In genomic region chr14:105415481-105416428, GRCh38 we compare ENCODE assay signal across 9 cellular contexts. TPM values are rescaled to one million over a fixed set of nuclear protein-coding genes. Genes with fewer than 3 reads are reported as not detected.
DNase-seq lines count a peak whose midpoint lies in the region; ATAC-seq and TF ChIP-seq lines count a peak whose summit lies in the region.
"Had no signal": no experiment of that assay in that cellular context is flagged by ENCODE, and none has a peak within 500 bp of the region (broad histone marks: within the 10 kb centered on the region; RNA-seq: fewer than 3 reads in every experiment).

No MANE protein-coding gene starts in this region.

- CTCF ChIA-PET in PC-9 (lab: Charles Lee), result no interaction called here

- H3K9ac ChIP-seq in DND-41 (ENCODE audit: low read depth, low read length), result peak overlapping the region; percentile 73

- intact Hi-C loops in PC-9 (cut with micrococcal nuclease; ENCODE audit: unreplicated experiment), result loop anchor here (5.0 kb wide), 1 partner anchor 52 kb away; no protein-coding TSS in a partner anchor

- H3K4me2 ChIP-seq in DND-41 (ENCODE audit: insufficient read depth, low read length), result peak overlapping the region; percentile 88
- H3K4me2 ChIP-seq in PC-9, result peak overlapping the region; percentile 52

- H4K20me1 ChIP-seq in DND-41 (ENCODE audit: insufficient read depth, low read length) (peaks cover 3% of the 10 kb centered on the region), PC-9 (ENCODE audit: insufficient read depth) (no peaks in the 10 kb centered on the region)

- no peak for TF ChIP-seq CTCF in DND-41 (IDR thresholded peaks at IDR 0.05; ENCODE audit: borderline replicate concordance, extremely low read depth, low read length, poor library complexity, severe bottlenecking)
- TF ChIP-seq CTCF in PC-9 (conservative IDR thresholded peaks at IDR 0.05), result no peak
- no peak for TF ChIP-seq CTCF in epithelial cell of proximal tubule (conservative IDR thresholded peaks at IDR 0.05; ENCODE audit: low read depth, low read length)

- peaks cover 28% of the 10 kb centered on the region for H3F3A ChIP-seq in PC-9 (ENCODE audit: insufficient read depth, low read depth)

- DNase-seq in DND-41 (no peak), PC-9 (no peak), epithelial cell of proximal tubule (ENCODE audit: low read depth) (no peak), retina (peak; percentile 30), mucosa of gallbladder (ENCODE audit: low spot score) (no peak), C1 segment of cervical spinal cord (lab: John Stamatoyannopoulos, UW) (no peak)
- DNase-seq: NCI-H2029 treated with DMSO at 0.1 percent for 48 hours had no signal

- peaks cover 8% of the 10 kb centered on the region; the same call in 1 of the 2 replicates for H3K36me3 ChIP-seq in DND-41 (ENCODE audit: insufficient read depth, low read length)
- H3K36me3 ChIP-seq in PC-9 (ENCODE audit: low read depth), result no peaks in the 10 kb centered on the region

- H3K9me2 ChIP-seq in PC-9 (ENCODE audit: insufficient read depth), result no peaks in the 10 kb centered on the region

- peak overlapping the region; percentile 31 to 71; a peak in 3 of 4 replicates for H3K4me3 ChIP-seq in DND-41 (ENCODE audit: low read depth in 1 of 2, low read length in 2 of 2)
- H3K4me3 ChIP-seq in PC-9, result peak overlapping the region; percentile 43; the same call in 1 of the 2 replicates
- peak overlapping the region; percentile 54 for H3K4me3 ChIP-seq in epithelial cell of proximal tubule (ENCODE audit: low read depth, low read length)

- H3K4me1 ChIP-seq in DND-41 (ENCODE audit: insufficient read depth, low read length) (peaks cover 40% of the 10 kb centered on the region), PC-9 (replicated peaks; ENCODE audit: insufficient read depth) (peaks cover 11% of the 10 kb centered on the region)

- H3K27ac ChIP-seq in DND-41 (ENCODE audit: low read length), result peak overlapping the region; percentile 77
- no peak overlapping the region for H3K27ac ChIP-seq in PC-9

- no peak for ATAC-seq in DND-41 (ENCODE audit: insufficient read depth, low read depth)
- ATAC-seq in GM21576 (IDR thresholded peaks at IDR 0.05; ENCODE audit: unreplicated experiment), result no peak
- no peak for ATAC-seq in HG03039 (IDR thresholded peaks at IDR 0.05; ENCODE audit: unreplicated experiment)

- H3K79me2 ChIP-seq in DND-41 (ENCODE audit: insufficient read depth, low read length), result peaks cover 20% of the 10 kb centered on the region
- peaks cover 12% of the 10 kb centered on the region for H3K79me2 ChIP-seq in PC-9 (ENCODE audit: low read depth)

- BruUV-seq in PC-9 (replicated peaks; lab: Mats Ljungman, UMichigan), result no TSS peak

- POLR2A ChIA-PET in PC-9 (lab: Charles Lee; ENCODE audit: unreplicated experiment), result no interaction called here

- H3K27me3 ChIP-seq in DND-41 (ENCODE audit: insufficient read depth, low read length, poor library complexity), result no peaks in the 10 kb centered on the region
- H3K27me3 ChIP-seq in PC-9 (ENCODE audit: insufficient read depth, low read depth), result peaks cover 27% of the 10 kb centered on the region

- H3K9me3 ChIP-seq in DND-41 (ENCODE audit: insufficient read depth, low read length, severe bottlenecking) (no peaks in the 10 kb centered on the region), PC-9 (ENCODE audit: insufficient read depth, low read depth) (no peaks in the 10 kb centered on the region)

- H2AFZ ChIP-seq in DND-41 (ENCODE audit: low read depth, low read length), result peak overlapping the region; percentile 92
- no peak overlapping the region for H2AFZ ChIP-seq in PC-9

RNA-seq across cellular contexts. Expression of gene MTA1, which starts 3.9 kb away (rescaled TPM):
- total RNA-seq in PC-9 (2021) (124 and 147 TPM in 2 replicates), epithelial cell of proximal tubule (56.1 and 64.1 TPM in 2 replicates), mucosa of gallbladder (111 TPM)

RNA-seq across cellular contexts. Expression of gene TEX22, which starts 17.4 kb away (rescaled TPM):
- total RNA-seq in PC-9 (2021) (2.6 and 6.5 TPM in 2 replicates), epithelial cell of proximal tubule (0.29 TPM in 1 of 2 replicates, not detected in the other), mucosa of gallbladder (2.6 TPM)

RNA-seq across cellular contexts. Expression of gene CRIP2, which starts 58.9 kb away (rescaled TPM):
- total RNA-seq in PC-9 (2021) (42.5 and 50.2 TPM in 2 replicates), epithelial cell of proximal tubule (101 and 121 TPM in 2 replicates), mucosa of gallbladder (130 TPM)
